In genomic region chr15:98874359-98874758, GRCh38 we compare ENCODE assay signal across 12 cellular contexts.
DNase-seq lines count a peak whose midpoint lies in the region; ATAC-seq and TF ChIP-seq lines count a peak whose summit lies in the region.
"Had no signal": no experiment of that assay in that cellular context is flagged by ENCODE, and none has a peak within 500 bp of the region (broad histone marks: within the 10 kb centered on the region; RNA-seq: fewer than 3 reads in every experiment).

No MANE protein-coding gene starts in this region.

- DNase-seq in AG04449 (ENCODE audit: low read depth, low spot score) (no peak), left lung (no peak)
- DNase-seq in activated CD8-positive, alpha-beta memory T cell treated with anti-CD3 and anti-CD28 coated beads, Interleukin-2, amount 50 U/mL, for 4 hours = no peak
- DNase-seq: CD4-positive, CD25-positive, alpha-beta regulatory T cell; H7; NCI-H1092 treated with DMSO at 0.1 percent for 48 hours had no signal

- intact Hi-C loops in dendritic cell treated with granulocyte-macrophage colony-stimulating factor and Interleukin-4, amounts not matched to agents 40 ng/mL and 50 ng/mL, for 4 days (cut with micrococcal nuclease) = loop anchor here (5.0 kb wide), 1 partner anchor 97 kb away; no protein-coding TSS in a partner anchor
- intact Hi-C loops in left lung (cut with DNase I) = no loop called here

- peaks cover 6% of the 10 kb centered on the region for H3K36me3 Mint-ChIP-seq in dendritic cell treated with granulocyte-macrophage colony-stimulating factor and Interleukin-4, amounts not matched to agents 40 ng/mL and 50 ng/mL, for 4 days (ENCODE audit: low read depth)

- peak overlapping the region; percentile 61 for H3K9ac ChIP-seq in KMS-11

- H3K36me3 ChIP-seq in KMS-11 (ENCODE audit: insufficient read depth) = no peaks in the 10 kb centered on the region
- H3K36me3 ChIP-seq in neutrophil = no peaks in the 10 kb centered on the region
- no peaks in the 10 kb centered on the region for H3K36me3 ChIP-seq in left lung

- peak overlapping the region; percentile 80 for H3K27ac ChIP-seq in KMS-11
- H3K27ac ChIP-seq in neutrophil = peak overlapping the region; percentile 92
- H3K27ac ChIP-seq in left lung = peak overlapping the region in 1 of 2 donors; percentile 90

- no peaks in the 10 kb centered on the region for H3K27me3 ChIP-seq in KMS-11 (ENCODE audit: insufficient read depth, low read depth)
- H3K27me3 ChIP-seq in neutrophil = no peaks in the 10 kb centered on the region
- H3K27me3 ChIP-seq in left lung = no peaks in the 10 kb centered on the region

- no peaks in the 10 kb centered on the region for H3K9me3 ChIP-seq in neutrophil
- no peaks in the 10 kb centered on the region for H3K9me3 ChIP-seq in left lung

- ATAC-seq in HG03342 (IDR thresholded peaks at IDR 0.05; ENCODE audit: unreplicated experiment) = no peak
- ATAC-seq in HG02981 (IDR thresholded peaks at IDR 0.05; ENCODE audit: unreplicated experiment) = no peak
- no peak for ATAC-seq in left lung

- peak overlapping the region; percentile 64 for H3K4me3 Mint-ChIP-seq in dendritic cell treated with granulocyte-macrophage colony-stimulating factor and Interleukin-4, amounts not matched to agents 40 ng/mL and 50 ng/mL, for 4 days
- H3K4me3 Mint-ChIP-seq: T-helper 1 cell treated with Interleukin-12 subunit alpha and Interleukin-12 subunit beta and Interleukin-4 antibody, amounts not matched to agents 30 μg/mL and 1 μg/mL, for 36 hours had no signal

- H3K79me2 ChIP-seq in KMS-11 (ENCODE audit: insufficient read depth, low read depth) = peaks cover 76% of the 10 kb centered on the region

- H3K4me3 ChIP-seq in AG04449 (ENCODE audit: low read depth, low read length) = peak overlapping the region; percentile 33
- H3K4me3 ChIP-seq in KMS-11 (IDR thresholded peaks at IDR 0.05; ENCODE audit: insufficient read depth, low read depth, low read length) = no peak overlapping the region
- H3K4me3 ChIP-seq in neutrophil (ENCODE audit: low read depth in 1 of 2, low read length in 1 of 2) = peak overlapping the region; percentile 63 to 64
- H3K4me3 ChIP-seq in left lung = peak overlapping the region in 1 of 2 donors; percentile 17

- no peaks in the 10 kb centered on the region for H3K27me3 Mint-ChIP-seq in dendritic cell treated with granulocyte-macrophage colony-stimulating factor and Interleukin-4, amounts not matched to agents 40 ng/mL and 50 ng/mL, for 4 days

- H3K27ac Mint-ChIP-seq in dendritic cell treated with granulocyte-macrophage colony-stimulating factor and Interleukin-4, amounts not matched to agents 40 ng/mL and 50 ng/mL, for 4 days = peak overlapping the region; percentile 25
- H3K27ac Mint-ChIP-seq: T-helper 1 cell treated with Interleukin-12 subunit alpha and Interleukin-12 subunit beta and Interleukin-4 antibody, amounts not matched to agents 30 μg/mL and 1 μg/mL, for 36 hours had no signal

- H3K4me1 Mint-ChIP-seq in dendritic cell treated with granulocyte-macrophage colony-stimulating factor and Interleukin-4, amounts not matched to agents 40 ng/mL and 50 ng/mL, for 4 days (ENCODE audit: low read depth) = peaks cover 55% of the 10 kb centered on the region

- TF ChIP-seq CTCF in AG04449 (IDR thresholded peaks at IDR 0.05; ENCODE audit: insufficient read depth, low read length, missing control alignments) (no peak), KMS-11 (conservative IDR thresholded peaks at IDR 0.05; ENCODE audit: low read depth, low read length) (no peak), neutrophil (IDR thresholded peaks at IDR 0.05) (no peak), left lung (IDR thresholded peaks at IDR 0.05) (no peak)

- H3K4me1 ChIP-seq in KMS-11 (ENCODE audit: low read depth, poor library complexity, severe bottlenecking) = peaks cover 61% of the 10 kb centered on the region
- H3K4me1 ChIP-seq in neutrophil (ENCODE audit: control insufficient read depth in 1 of 2, insufficient read depth in 1 of 2, low read depth in 1 of 2, low read length in 1 of 2) = peaks cover 96 to 100% of the 10 kb centered on the region in 2 experiments
- peaks cover 3 to 55% of the 10 kb centered on the region in 2 donors for H3K4me1 ChIP-seq in left lung

- POLR2A ChIA-PET in AG04449 (lab: Yijun Ruan, JAX) = interaction anchor here (0.6 to 1.3 kb wide), 3 partner anchors 16 to 224 kb away, joined by 3 to 4 read pairs (median 3); no protein-coding TSS in a partner anchor

- peaks cover 9% of the 10 kb centered on the region for H3K9me3 Mint-ChIP-seq in dendritic cell treated with granulocyte-macrophage colony-stimulating factor and Interleukin-4, amounts not matched to agents 40 ng/mL and 50 ng/mL, for 4 days
- H3K9me3 Mint-ChIP-seq: CD4-positive, CD25-positive, alpha-beta regulatory T cell; T-helper 1 cell treated with Interleukin-12 subunit alpha and Interleukin-12 subunit beta and Interleukin-4 antibody, amounts not matched to agents 30 μg/mL and 1 μg/mL, for 36 hours had no signal

- no peaks in the 10 kb centered on the region for H4K20me1 ChIP-seq in KMS-11 (ENCODE audit: insufficient read depth)

- H3K4me2 ChIP-seq in KMS-11 = peak overlapping the region; percentile 93

- peak overlapping the region; percentile 10; the same call in 1 of the 2 replicates for H2AFZ ChIP-seq in KMS-11 (ENCODE audit: low read depth)

- CTCF ChIA-PET in AG04449 (lab: Yijun Ruan, JAX) = interaction anchor here (1.3 to 7.7 kb wide), 4 partner anchors 7 to 30 kb away, joined by 5 to 48 read pairs (median 7); no protein-coding TSS in a partner anchor
